10 cellular contexts compared by ENCODE assay signal in the genomic region with DNA sequence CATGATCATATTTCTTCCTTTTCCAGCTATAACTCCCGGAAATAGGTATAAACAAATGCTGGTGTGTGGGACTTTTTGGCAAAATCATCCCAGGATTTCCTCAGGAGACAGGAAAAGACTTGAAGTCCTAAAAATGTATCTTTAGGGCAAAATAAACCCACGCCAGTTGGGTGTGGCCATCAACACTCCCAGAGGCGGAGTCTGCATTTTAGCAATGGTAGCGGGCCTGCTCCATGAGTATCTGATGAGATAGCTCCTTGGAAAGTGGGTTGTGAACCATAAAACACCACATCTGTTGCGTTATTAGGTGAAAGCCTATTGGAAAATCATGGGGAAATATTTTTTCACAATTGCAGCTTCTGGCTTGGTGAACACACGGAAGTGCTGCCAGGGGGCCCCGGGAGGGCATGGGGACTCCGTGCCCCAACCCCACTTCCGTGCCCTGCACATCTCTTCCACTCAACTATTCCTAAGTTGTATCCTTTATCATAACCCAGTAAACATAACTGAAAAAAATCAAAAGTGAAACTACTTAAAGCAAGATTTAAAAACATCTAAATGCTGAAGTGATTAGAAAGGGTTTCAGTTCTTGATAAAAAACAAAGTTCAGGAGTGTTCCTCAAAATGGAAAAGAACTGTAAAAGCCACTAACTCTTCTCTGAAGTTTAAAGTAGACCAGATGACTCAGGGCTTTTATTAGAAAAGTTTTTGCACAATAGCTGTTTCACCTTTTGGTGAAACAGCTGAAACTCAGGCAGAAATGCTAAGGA.
A peak's percentile ranks its signal among the peaks of the same experiment; 100 is the strongest.
DNase-seq lines count a peak whose midpoint lies in the region; ATAC-seq and TF ChIP-seq lines count a peak whose summit lies in the region.
"Had no signal": no experiment of that assay in that cellular context is flagged by ENCODE, and none has a peak within 500 bp of the region (broad histone marks: within the 10 kb centered on the region; RNA-seq: fewer than 3 reads in every experiment).

No MANE protein-coding gene starts in this region.

- H3K36me3 ChIP-seq in PC-9 (ENCODE audit: low read depth) (no peaks in the 10 kb centered on the region), MG63 (no peaks in the 10 kb centered on the region)
- H3K36me3 ChIP-seq: cardiac muscle cell had no signal

- no TSS peak for BruUV-seq in PC-9 (replicated peaks; lab: Mats Ljungman, UMichigan)

- H3K4me1 ChIP-seq in PC-9 (replicated peaks; ENCODE audit: insufficient read depth) (no peaks in the 10 kb centered on the region), mononuclear cell (ENCODE audit: insufficient read depth, low read length) (peaks cover 19% of the 10 kb centered on the region)

- no peaks in the 10 kb centered on the region for H4K20me1 ChIP-seq in PC-9 (ENCODE audit: insufficient read depth)

- intact Hi-C loops in PC-9 (cut with micrococcal nuclease; ENCODE audit: unreplicated experiment): no loop called here

- H3K27ac ChIP-seq in PC-9 (no peak overlapping the region), caudate nucleus (ENCODE audit: low read depth, low read length) (no peak overlapping the region)
- H3K27ac ChIP-seq: cardiac muscle cell had no signal

- no peaks in the 10 kb centered on the region for H3K9me3 ChIP-seq in PC-9 (ENCODE audit: insufficient read depth, low read depth)
- H3K9me3 ChIP-seq in mononuclear cell (ENCODE audit: low read depth, low read length): no peaks in the 10 kb centered on the region
- H3K9me3 ChIP-seq in MG63: no peaks in the 10 kb centered on the region

- POLR2A ChIA-PET in PC-9 (lab: Charles Lee; ENCODE audit: unreplicated experiment): no interaction called here

- H2AFZ ChIP-seq in PC-9: 0 out of 2 replicates have a peak overlapping the region, but pooled peaks have one; percentile 60

- no peaks in the 10 kb centered on the region for H3K9me2 ChIP-seq in PC-9 (ENCODE audit: insufficient read depth)

- no peaks in the 10 kb centered on the region for H3F3A ChIP-seq in PC-9 (ENCODE audit: insufficient read depth, low read depth)

- TF ChIP-seq CTCF in GM12865 (IDR thresholded peaks at IDR 0.05; ENCODE audit: insufficient read depth, low read depth, low read length, missing control alignments) (no peak), PC-9 (conservative IDR thresholded peaks at IDR 0.05) (no peak)

- 0 out of 2 replicates have a peak overlapping the region, but pooled peaks have one; percentile 10 for H3K4me2 ChIP-seq in PC-9

- H3K4me3 ChIP-seq in GM12865 (ENCODE audit: low read depth, low read length): peak overlapping the region; percentile 29
- no peak overlapping the region for H3K4me3 ChIP-seq in PC-9
- peak overlapping the region; percentile 41 for H3K4me3 ChIP-seq in mononuclear cell (ENCODE audit: low read length)
- no peak overlapping the region for H3K4me3 ChIP-seq in MG63
- H3K4me3 ChIP-seq: cardiac muscle cell had no signal

- CTCF ChIA-PET in PC-9 (lab: Charles Lee): no interaction called here

- no peaks in the 10 kb centered on the region for H3K79me2 ChIP-seq in PC-9 (ENCODE audit: low read depth)

- no peaks in the 10 kb centered on the region for H3K27me3 ChIP-seq in PC-9 (ENCODE audit: insufficient read depth, low read depth)
- no peaks in the 10 kb centered on the region for H3K27me3 ChIP-seq in mononuclear cell (ENCODE audit: insufficient read depth, low read length)
- no peaks in the 10 kb centered on the region for H3K27me3 ChIP-seq in MG63
- H3K27me3 ChIP-seq: cardiac muscle cell had no signal

- DNase-seq in GM12865 (ENCODE audit: low read depth) (peak; percentile 14), PC-9 (no peak), caudate nucleus (lab: John Stamatoyannopoulos, UW) (no peak), NCI-H2107 treated with DMSO at 0.1 percent for 48 hours (lab: John Stamatoyannopoulos, UW; ENCODE audit: unreplicated experiment) (no peak), MG63 (no peak)
- DNase-seq: activated CD4-positive, alpha-beta T cell treated with anti-CD3 and anti-CD28 coated beads, Interleukin-2, amount 50 U/mL, for 4 hours had no signal

- ATAC-seq in GM21619 (IDR thresholded peaks at IDR 0.05; ENCODE audit: unreplicated experiment): peak; percentile 45
- ATAC-seq in HG03095 (IDR thresholded peaks at IDR 0.05; ENCODE audit: unreplicated experiment): no peak

Comparison
In these comparisons a context has a peak if more than half of its experiments do, and no peak if none do; other contexts are left out.
1. H3K4me3 ChIP-seq: peak in GM12865 (single experiment) and mononuclear cell (single experiment); none in PC-9 (single experiment) and MG63 (single experiment).